8 cellular contexts compared by ENCODE assay signal in the genomic region with DNA sequence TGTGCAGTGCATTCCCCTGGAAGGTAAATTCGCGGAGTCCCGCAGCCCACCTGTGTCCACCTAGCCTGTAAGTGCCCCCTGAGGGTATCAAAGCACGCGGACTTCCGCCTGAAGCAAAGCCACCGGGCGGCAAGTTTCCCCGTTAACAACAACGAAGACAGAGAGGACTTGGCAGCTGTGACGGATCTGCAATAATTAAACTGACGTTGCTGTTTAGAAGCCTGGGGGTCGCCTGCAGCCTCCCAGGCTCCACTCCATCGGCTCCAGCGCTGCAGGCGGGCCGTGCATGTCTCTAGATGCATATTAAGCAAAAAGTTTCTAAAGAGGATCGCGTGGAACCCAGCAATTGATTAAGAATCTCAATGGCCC. TPM values are rescaled to one million over a fixed set of nuclear protein-coding genes. Genes with fewer than 3 reads are reported as not detected.
DNase-seq lines count a peak whose midpoint lies in the region; ATAC-seq and TF ChIP-seq lines count a peak whose summit lies in the region.

No MANE protein-coding gene starts in this region.

- H3K4me1 Mint-ChIP-seq in CD8-positive, alpha-beta memory T cell, result peaks cover 22 to 29% (median 23%) of the 10 kb centered on the region in 3 donors

- H3K4me2 ChIP-seq in parathyroid adenoma (ENCODE audit: low read length), result peak overlapping the region; percentile 83

- DNase-seq in CD8-positive, alpha-beta memory T cell, result peak in 3 of 5 donors; percentile 4 to 54 (median 4)
- peak; percentile 23 for DNase-seq in activated CD4-positive, alpha-beta T cell treated with anti-CD3 and anti-CD28 coated beads for 48 hours
- DNase-seq in fibroblast of villous mesenchyme (ENCODE audit: low read depth), result no peak
- no peak for DNase-seq in mucosa of gallbladder (ENCODE audit: low spot score)
- no peak for DNase-seq in ecto neural progenitor cell (ENCODE audit: low spot score)

- H3K27ac Mint-ChIP-seq in CD8-positive, alpha-beta memory T cell, result peak overlapping the region; percentile 81 to 97 (median 94)

- H3K4me3 Mint-ChIP-seq in CD8-positive, alpha-beta memory T cell, result peak overlapping the region; percentile 91 to 97 (median 94)

- CTCF ChIA-PET in CD8-positive, alpha-beta memory T cell (lab: Charles Lee), result interaction anchor here (1.7 kb wide), 1 partner anchor 34 kb away, joined by 6 read pairs; no protein-coding TSS in a partner anchor

- H3K36me3 ChIP-seq in CD8-positive, alpha-beta memory T cell (ENCODE audit: insufficient read depth, low read length), result peaks cover 6% of the 10 kb centered on the region
- H3K36me3 ChIP-seq in parathyroid adenoma (ENCODE audit: control insufficient read depth, insufficient read depth, low read length), result no peaks in the 10 kb centered on the region

- H3K79me2 ChIP-seq in parathyroid adenoma, result no peaks in the 10 kb centered on the region

- peak overlapping the region; percentile 88 for H3K4me3 ChIP-seq in CD8-positive, alpha-beta memory T cell (ENCODE audit: low read length)
- H3K4me3 ChIP-seq in fibroblast of villous mesenchyme (ENCODE audit: low read depth, low read length), result peak overlapping the region; percentile 66
- peak overlapping the region; percentile 65 for H3K4me3 ChIP-seq in parathyroid adenoma (ENCODE audit: low read depth, low read length)

- peak overlapping the region; percentile 46 for H3K9ac ChIP-seq in parathyroid adenoma

- H3K4me1 ChIP-seq in CD8-positive, alpha-beta memory T cell (ENCODE audit: insufficient read depth, low read length), result peaks cover 13% of the 10 kb centered on the region
- H3K4me1 ChIP-seq in parathyroid adenoma, result peaks cover 9% of the 10 kb centered on the region

- no peaks in the 10 kb centered on the region for H3K9me3 ChIP-seq in CD8-positive, alpha-beta memory T cell (ENCODE audit: low read length)
- no peaks in the 10 kb centered on the region for H3K9me3 ChIP-seq in parathyroid adenoma (ENCODE audit: control insufficient read depth, low read length)

- H3K27me3 Mint-ChIP-seq in CD8-positive, alpha-beta memory T cell, result peaks cover 0 to 3% of the 10 kb centered on the region in 2 donors

- peak overlapping the region; percentile 96 for H2AFZ ChIP-seq in parathyroid adenoma

- H3K27ac ChIP-seq in CD8-positive, alpha-beta memory T cell (ENCODE audit: low read depth, low read length), result peak overlapping the region; percentile 68
- peak overlapping the region; percentile 54 for H3K27ac ChIP-seq in parathyroid adenoma

- no peaks in the 10 kb centered on the region for H3K27me3 ChIP-seq in CD8-positive, alpha-beta memory T cell (ENCODE audit: insufficient read depth, low read length, poor library complexity, severe bottlenecking)
- no peaks in the 10 kb centered on the region for H3K27me3 ChIP-seq in parathyroid adenoma (ENCODE audit: control insufficient read depth, insufficient read depth, low read length)

- no peaks in the 10 kb centered on the region for H3K9me3 Mint-ChIP-seq in CD8-positive, alpha-beta memory T cell

- peaks cover 0 to 22% (median 5%) of the 10 kb centered on the region in 3 donors for H3K36me3 Mint-ChIP-seq in CD8-positive, alpha-beta memory T cell

- POLR2A ChIA-PET in CD8-positive, alpha-beta memory T cell (lab: Charles Lee), result no interaction called here

- TF ChIP-seq CTCF in fibroblast of villous mesenchyme (IDR thresholded peaks at IDR 0.05; ENCODE audit: insufficient read depth, low read depth, low read length) (no peak), parathyroid adenoma (IDR thresholded peaks at IDR 0.05) (no peak)

- ATAC-seq in GM19035 (IDR thresholded peaks at IDR 0.05; ENCODE audit: unreplicated experiment) (peak; percentile 26), HG03280 (IDR thresholded peaks at IDR 0.05; ENCODE audit: unreplicated experiment) (peak; percentile 31)

RNA-seq across cellular contexts. Expression of gene KANK1, which starts 34.8 kb away (rescaled TPM):
- total RNA-seq in CD8-positive, alpha-beta memory T cell, result 1 to 10 TPM; 2.9 to 3.4 TPM
- polyA plus RNA-seq in CD8-positive, alpha-beta memory T cell, result 3.8 TPM
- total RNA-seq in fibroblast of villous mesenchyme, result 35.4 and 43.2 TPM in 2 replicates
- total RNA-seq in mucosa of gallbladder, result 80.6 TPM

Comparison
In these comparisons a context has a peak if more than half of its experiments do, and no peak if none do; other contexts are left out.
1. DNase-seq: peak in CD8-positive, alpha-beta memory T cell (3 of 5) and activated CD4-positive, alpha-beta T cell treated with anti-CD3 and anti-CD28 coated beads for 48 hours (single experiment); none in fibroblast of villous mesenchyme (single experiment), mucosa of gallbladder (single experiment) and ecto neural progenitor cell (single experiment).
2. Peak in every context shown above with its lines, with median percentiles within 50 percentile points of each other: H3K4me3 ChIP-seq.